In the genomic region with DNA sequence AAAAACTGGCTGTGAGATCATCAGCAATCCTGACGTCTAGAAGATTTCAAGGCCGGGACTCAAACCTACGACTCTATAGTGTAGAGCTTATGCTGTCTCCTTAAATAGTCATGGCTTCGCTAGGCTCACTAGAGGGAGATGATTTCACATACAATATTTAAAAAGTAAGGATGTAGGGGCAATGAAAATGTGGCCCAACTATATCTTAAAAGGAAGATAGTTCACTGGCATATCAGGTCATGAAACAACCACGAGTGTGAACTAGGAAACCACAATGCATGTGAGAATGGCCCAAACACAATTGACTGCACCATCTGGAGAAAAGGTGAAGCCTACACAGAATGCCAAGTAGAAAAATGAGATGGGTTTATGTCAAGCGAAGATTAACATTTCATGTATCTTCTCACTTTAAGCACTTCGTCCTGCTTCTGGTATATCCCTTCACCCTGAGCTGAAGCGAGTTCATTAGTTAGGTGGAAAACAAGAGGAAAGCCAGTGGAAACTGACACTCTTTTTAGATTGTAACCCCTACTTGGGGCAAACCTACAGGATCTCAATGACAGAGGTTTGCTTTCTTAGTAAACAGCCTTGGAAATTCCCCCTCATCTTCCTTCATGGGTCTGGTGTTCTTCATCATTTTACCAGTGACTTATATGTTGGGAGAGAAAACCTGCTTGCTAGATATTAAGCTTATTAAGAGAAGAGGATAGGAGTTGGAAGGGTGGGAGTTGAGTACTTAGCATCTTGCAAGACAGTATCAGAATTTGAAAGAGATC, we compare ENCODE assay signal across 1 cellular context.
TF ChIP-seq lines count a peak whose summit lies in the region.

No MANE protein-coding gene starts in this region.

TF ChIP-seq in GM23338, 12 proteins besides CTCF, POLR2A, EP300 and RAD21 (continued from another document):
- TF ChIP-seq, protein P1, sequence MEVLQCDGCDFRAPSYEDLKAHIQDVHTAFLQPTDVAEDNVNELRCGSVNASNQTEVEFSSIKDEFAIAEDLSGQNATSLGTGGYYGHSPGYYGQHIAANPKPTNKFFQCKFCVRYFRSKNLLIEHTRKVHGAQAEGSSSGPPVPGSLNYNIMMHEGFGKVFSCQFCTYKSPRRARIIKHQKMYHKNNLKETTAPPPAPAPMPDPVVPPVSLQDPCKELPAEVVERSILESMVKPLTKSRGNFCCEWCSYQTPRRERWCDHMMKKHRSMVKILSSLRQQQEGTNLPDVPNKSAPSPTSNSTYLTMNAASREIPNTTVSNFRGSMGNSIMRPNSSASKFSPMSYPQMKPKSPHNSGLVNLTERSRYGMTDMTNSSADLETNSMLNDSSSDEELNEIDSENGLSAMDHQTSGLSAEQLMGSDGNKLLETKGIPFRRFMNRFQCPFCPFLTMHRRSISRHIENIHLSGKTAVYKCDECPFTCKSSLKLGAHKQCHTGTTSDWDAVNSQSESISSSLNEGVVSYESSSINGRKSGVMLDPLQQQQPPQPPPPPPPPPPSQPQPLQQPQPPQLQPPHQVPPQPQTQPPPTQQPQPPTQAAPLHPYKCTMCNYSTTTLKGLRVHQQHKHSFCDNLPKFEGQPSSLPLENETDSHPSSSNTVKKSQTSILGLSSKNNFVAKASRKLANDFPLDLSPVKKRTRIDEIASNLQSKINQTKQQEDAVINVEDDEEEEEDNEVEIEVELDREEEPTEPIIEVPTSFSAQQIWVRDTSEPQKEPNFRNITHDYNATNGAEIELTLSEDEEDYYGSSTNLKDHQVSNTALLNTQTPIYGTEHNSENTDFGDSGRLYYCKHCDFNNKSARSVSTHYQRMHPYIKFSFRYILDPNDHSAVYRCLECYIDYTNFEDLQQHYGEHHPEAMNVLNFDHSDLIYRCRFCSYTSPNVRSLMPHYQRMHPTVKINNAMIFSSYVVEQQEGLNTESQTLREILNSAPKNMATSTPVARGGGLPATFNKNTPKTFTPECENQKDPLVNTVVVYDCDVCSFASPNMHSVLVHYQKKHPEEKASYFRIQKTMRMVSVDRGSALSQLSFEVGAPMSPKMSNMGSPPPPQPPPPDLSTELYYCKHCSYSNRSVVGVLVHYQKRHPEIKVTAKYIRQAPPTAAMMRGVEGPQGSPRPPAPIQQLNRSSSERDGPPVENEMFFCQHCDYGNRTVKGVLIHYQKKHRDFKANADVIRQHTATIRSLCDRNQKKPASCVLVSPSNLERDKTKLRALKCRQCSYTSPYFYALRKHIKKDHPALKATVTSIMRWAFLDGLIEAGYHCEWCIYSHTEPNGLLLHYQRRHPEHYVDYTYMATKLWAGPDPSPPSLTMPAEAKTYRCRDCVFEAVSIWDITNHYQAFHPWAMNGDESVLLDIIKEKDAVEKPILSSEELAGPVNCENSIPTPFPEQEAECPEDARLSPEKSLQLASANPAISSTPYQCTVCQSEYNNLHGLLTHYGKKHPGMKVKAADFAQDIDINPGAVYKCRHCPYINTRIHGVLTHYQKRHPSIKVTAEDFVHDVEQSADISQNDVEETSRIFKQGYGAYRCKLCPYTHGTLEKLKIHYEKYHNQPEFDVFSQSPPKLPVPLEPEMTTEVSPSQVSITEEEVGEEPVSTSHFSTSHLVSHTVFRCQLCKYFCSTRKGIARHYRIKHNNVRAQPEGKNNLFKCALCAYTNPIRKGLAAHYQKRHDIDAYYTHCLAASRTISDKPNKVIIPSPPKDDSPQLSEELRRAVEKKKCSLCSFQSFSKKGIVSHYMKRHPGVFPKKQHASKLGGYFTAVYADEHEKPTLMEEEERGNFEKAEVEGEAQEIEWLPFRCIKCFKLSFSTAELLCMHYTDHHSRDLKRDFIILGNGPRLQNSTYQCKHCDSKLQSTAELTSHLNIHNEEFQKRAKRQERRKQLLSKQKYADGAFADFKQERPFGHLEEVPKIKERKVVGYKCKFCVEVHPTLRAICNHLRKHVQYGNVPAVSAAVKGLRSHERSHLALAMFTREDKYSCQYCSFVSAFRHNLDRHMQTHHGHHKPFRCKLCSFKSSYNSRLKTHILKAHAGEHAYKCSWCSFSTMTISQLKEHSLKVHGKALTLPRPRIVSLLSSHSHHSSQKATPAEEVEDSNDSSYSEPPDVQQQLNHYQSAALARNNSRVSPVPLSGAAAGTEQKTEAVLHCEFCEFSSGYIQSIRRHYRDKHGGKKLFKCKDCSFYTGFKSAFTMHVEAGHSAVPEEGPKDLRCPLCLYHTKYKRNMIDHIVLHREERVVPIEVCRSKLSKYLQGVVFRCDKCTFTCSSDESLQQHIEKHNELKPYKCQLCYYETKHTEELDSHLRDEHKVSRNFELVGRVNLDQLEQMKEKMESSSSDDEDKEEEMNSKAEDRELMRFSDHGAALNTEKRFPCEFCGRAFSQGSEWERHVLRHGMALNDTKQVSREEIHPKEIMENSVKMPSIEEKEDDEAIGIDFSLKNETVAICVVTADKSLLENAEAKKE (CRISPR knock-in tag; IDR thresholded peaks at IDR 0.05): no peak
- TF ChIP-seq STAT1 (IDR thresholded peaks at IDR 0.05; ENCODE audit: unreplicated experiment): no peak
- TF ChIP-seq, protein P2, sequence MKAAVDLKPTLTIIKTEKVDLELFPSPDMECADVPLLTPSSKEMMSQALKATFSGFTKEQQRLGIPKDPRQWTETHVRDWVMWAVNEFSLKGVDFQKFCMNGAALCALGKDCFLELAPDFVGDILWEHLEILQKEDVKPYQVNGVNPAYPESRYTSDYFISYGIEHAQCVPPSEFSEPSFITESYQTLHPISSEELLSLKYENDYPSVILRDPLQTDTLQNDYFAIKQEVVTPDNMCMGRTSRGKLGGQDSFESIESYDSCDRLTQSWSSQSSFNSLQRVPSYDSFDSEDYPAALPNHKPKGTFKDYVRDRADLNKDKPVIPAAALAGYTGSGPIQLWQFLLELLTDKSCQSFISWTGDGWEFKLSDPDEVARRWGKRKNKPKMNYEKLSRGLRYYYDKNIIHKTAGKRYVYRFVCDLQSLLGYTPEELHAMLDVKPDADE (IDR thresholded peaks at IDR 0.05): no peak
- TF ChIP-seq, protein P3, sequence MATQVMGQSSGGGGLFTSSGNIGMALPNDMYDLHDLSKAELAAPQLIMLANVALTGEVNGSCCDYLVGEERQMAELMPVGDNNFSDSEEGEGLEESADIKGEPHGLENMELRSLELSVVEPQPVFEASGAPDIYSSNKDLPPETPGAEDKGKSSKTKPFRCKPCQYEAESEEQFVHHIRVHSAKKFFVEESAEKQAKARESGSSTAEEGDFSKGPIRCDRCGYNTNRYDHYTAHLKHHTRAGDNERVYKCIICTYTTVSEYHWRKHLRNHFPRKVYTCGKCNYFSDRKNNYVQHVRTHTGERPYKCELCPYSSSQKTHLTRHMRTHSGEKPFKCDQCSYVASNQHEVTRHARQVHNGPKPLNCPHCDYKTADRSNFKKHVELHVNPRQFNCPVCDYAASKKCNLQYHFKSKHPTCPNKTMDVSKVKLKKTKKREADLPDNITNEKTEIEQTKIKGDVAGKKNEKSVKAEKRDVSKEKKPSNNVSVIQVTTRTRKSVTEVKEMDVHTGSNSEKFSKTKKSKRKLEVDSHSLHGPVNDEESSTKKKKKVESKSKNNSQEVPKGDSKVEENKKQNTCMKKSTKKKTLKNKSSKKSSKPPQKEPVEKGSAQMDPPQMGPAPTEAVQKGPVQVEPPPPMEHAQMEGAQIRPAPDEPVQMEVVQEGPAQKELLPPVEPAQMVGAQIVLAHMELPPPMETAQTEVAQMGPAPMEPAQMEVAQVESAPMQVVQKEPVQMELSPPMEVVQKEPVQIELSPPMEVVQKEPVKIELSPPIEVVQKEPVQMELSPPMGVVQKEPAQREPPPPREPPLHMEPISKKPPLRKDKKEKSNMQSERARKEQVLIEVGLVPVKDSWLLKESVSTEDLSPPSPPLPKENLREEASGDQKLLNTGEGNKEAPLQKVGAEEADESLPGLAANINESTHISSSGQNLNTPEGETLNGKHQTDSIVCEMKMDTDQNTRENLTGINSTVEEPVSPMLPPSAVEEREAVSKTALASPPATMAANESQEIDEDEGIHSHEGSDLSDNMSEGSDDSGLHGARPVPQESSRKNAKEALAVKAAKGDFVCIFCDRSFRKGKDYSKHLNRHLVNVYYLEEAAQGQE (IDR thresholded peaks at IDR 0.05; ENCODE audit: unreplicated experiment): no peak
